Comparison of ENCODE assay signal across 8 cellular contexts in genomic region chr20:47785321-47785899, GRCh38.
DNase-seq lines count a peak whose midpoint lies in the region; ATAC-seq and TF ChIP-seq lines count a peak whose summit lies in the region.

SULF2 (minus strand) TSS chr20:47785481; CDS start chr20:47757363, 28,118 bp downstream.

- ATAC-seq in stimulated activated effector memory CD8-positive, alpha-beta T cell treated with anti-CD3 and anti-CD28 coated beads, Interleukin-12 subunit alpha, Interleukin-12 subunit beta, amount 100 ng/mL, for 72 hours = no peak
- no peak for ATAC-seq in GM21737 (IDR thresholded peaks at IDR 0.05; ENCODE audit: unreplicated experiment)

- no peak for TF ChIP-seq CTCF in brain microvascular endothelial cell (IDR thresholded peaks at IDR 0.05; ENCODE audit: low read depth, low read length, missing control alignments)

- H3K36me3 Mint-ChIP-seq in stimulated activated effector memory CD8-positive, alpha-beta T cell treated with anti-CD3 and anti-CD28 coated beads, Interleukin-12 subunit alpha, Interleukin-12 subunit beta, amount 100 ng/mL, for 72 hours = no peaks in the 10 kb centered on the region

- peaks cover 34% of the 10 kb centered on the region for H3K27me3 ChIP-seq in brain microvascular endothelial cell (replicated peaks)

- H3K4me3 Mint-ChIP-seq in stimulated activated effector memory CD8-positive, alpha-beta T cell treated with anti-CD3 and anti-CD28 coated beads, Interleukin-12 subunit alpha, Interleukin-12 subunit beta, amount 100 ng/mL, for 72 hours = peak within 1 kb of the TSS; percentile 50

- no peaks in the 10 kb centered on the region for H3K36me3 ChIP-seq in brain microvascular endothelial cell (replicated peaks)

- H3K9me3 Mint-ChIP-seq in stimulated activated effector memory CD8-positive, alpha-beta T cell treated with anti-CD3 and anti-CD28 coated beads, Interleukin-12 subunit alpha, Interleukin-12 subunit beta, amount 100 ng/mL, for 72 hours = no peaks in the 10 kb centered on the region

- H3K4me3 ChIP-seq in brain microvascular endothelial cell (ENCODE audit: low read depth, low read length) = peak within 1 kb of the TSS; percentile 48

- in situ Hi-C loops in brain microvascular endothelial cell (cut with HindIII; ENCODE audit: low pct_ligation_motif_present, low sequenced_read_pairs) = no loop called here

- peaks cover 8% of the 10 kb centered on the region for H3K4me1 Mint-ChIP-seq in stimulated activated effector memory CD8-positive, alpha-beta T cell treated with anti-CD3 and anti-CD28 coated beads, Interleukin-12 subunit alpha, Interleukin-12 subunit beta, amount 100 ng/mL, for 72 hours

- no peak within 1 kb of the TSS for H3K27ac ChIP-seq in brain microvascular endothelial cell

- H3K27ac Mint-ChIP-seq in stimulated activated effector memory CD8-positive, alpha-beta T cell treated with anti-CD3 and anti-CD28 coated beads, Interleukin-12 subunit alpha, Interleukin-12 subunit beta, amount 100 ng/mL, for 72 hours = no peak within 1 kb of the TSS

- DNase-seq in stimulated activated CD4-positive, alpha-beta T cell treated with anti-CD3 and anti-CD28 coated beads, Interleukin-15, amount 100 ng/mL, for 24 hours = peak; percentile 18
- no peak for DNase-seq in stimulated activated CD4-positive, alpha-beta T cell treated with anti-CD3 and anti-CD28 coated beads, Interleukin-1b, Interleukin-23, amount 100 ng/mL, for 48 hours
- DNase-seq in brain microvascular endothelial cell (no peak), islet precursor cell (peak; percentile 72), DMS53 treated with DMSO at 0.1 percent for 48 hours (lab: John Stamatoyannopoulos, UW; ENCODE audit: unreplicated experiment) (no peak), AG08395 (ENCODE audit: low spot score) (no peak)
- DNase-seq in stimulated activated effector memory CD8-positive, alpha-beta T cell treated with anti-CD3 and anti-CD28 coated beads, Interleukin-12 subunit alpha, Interleukin-12 subunit beta, amount 100 ng/mL, for 72 hours (ENCODE audit: low spot score in 2 of 2) = no peak

Comparison
In these comparisons a context has a peak if more than half of its experiments do, and no peak if none do; other contexts are left out.
1. DNase-seq: peak in stimulated activated CD4-positive, alpha-beta T cell treated with anti-CD3 and anti-CD28 coated beads, Interleukin-15, amount 100 ng/mL, for 24 hours (single experiment) and islet precursor cell (single experiment); none in stimulated activated CD4-positive, alpha-beta T cell treated with anti-CD3 and anti-CD28 coated beads, Interleukin-1b, Interleukin-23, amount 100 ng/mL, for 48 hours (single experiment), brain microvascular endothelial cell (single experiment), stimulated activated effector memory CD8-positive, alpha-beta T cell treated with anti-CD3 and anti-CD28 coated beads, Interleukin-12 subunit alpha, Interleukin-12 subunit beta, amount 100 ng/mL, for 72 hours (0 of 2), DMS53 treated with DMSO at 0.1 percent for 48 hours (single experiment) and AG08395 (single experiment).